10 cellular contexts compared by ENCODE assay signal in genomic region chr10:17233534-17233933, GRCh38. TPM values are rescaled to one million over a fixed set of nuclear protein-coding genes. Genes with fewer than 3 reads are reported as not detected.
DNase-seq lines count a peak whose midpoint lies in the region; ATAC-seq and TF ChIP-seq lines count a peak whose summit lies in the region.
"Had no signal": no experiment of that assay in that cellular context is flagged by ENCODE, and none has a peak within 500 bp of the region (broad histone marks: within the 10 kb centered on the region; RNA-seq: fewer than 3 reads in every experiment).

No MANE protein-coding gene starts in this region.

- H3K9me3 Mint-ChIP-seq in chondrocyte (ENCODE audit: low read depth): no peaks in the 10 kb centered on the region
- H3K9me3 Mint-ChIP-seq in mesothelial cell of epicardium: no peaks in the 10 kb centered on the region

- H3K36me3 Mint-ChIP-seq in chondrocyte (ENCODE audit: low read depth) (peaks cover 67% of the 10 kb centered on the region), mesothelial cell of epicardium (peaks cover 25% of the 10 kb centered on the region)

- no peaks in the 10 kb centered on the region for H3K36me3 ChIP-seq in uterus

- no peak overlapping the region for H3K4me3 ChIP-seq in uterus

- H3K9me3 ChIP-seq in uterus: no peaks in the 10 kb centered on the region

- peak overlapping the region; percentile 100 for H3K27ac ChIP-seq in uterus

- peaks cover 5 to 7% of the 10 kb centered on the region in 2 donors for H3K4me1 ChIP-seq in uterus

- no peak for TF ChIP-seq POLR2A in uterus (IDR thresholded peaks at IDR 0.05)

- H3K4me1 Mint-ChIP-seq in chondrocyte (ENCODE audit: low read depth) (peaks cover 70% of the 10 kb centered on the region), mesothelial cell of epicardium (peaks cover 28% of the 10 kb centered on the region)

- no peak for TF ChIP-seq CTCF in chondrocyte (IDR thresholded peaks at IDR 0.05)
- no peak for TF ChIP-seq CTCF in mesothelial cell of epicardium (IDR thresholded peaks at IDR 0.05; ENCODE audit: unreplicated experiment)
- no peak for TF ChIP-seq CTCF in uterus (IDR thresholded peaks at IDR 0.05)

- peak; percentile 56 for DNase-seq in Right ventricle myocardium superior
- DNase-seq in cardiac septum (ENCODE audit: low spot score): no peak
- DNase-seq in chondrocyte (ENCODE audit: low spot score): no peak
- no peak for DNase-seq in mesothelial cell of epicardium (ENCODE audit: low spot score in 2 of 2, unreplicated experiment in 2 of 2)
- DNase-seq in uterus: peak; percentile 41 to 52
- DNase-seq in HuH-7 (ENCODE audit: low spot score): no peak
- DNase-seq in epidermal melanocyte (ENCODE audit: insufficient read length, low spot score): no peak
- DNase-seq in OCI-M2 (lab: John Stamatoyannopoulos, UW; ENCODE audit: unreplicated experiment): no peak
- DNase-seq: Calu3, cortex of kidney had no signal

- H3K27me3 Mint-ChIP-seq in chondrocyte (ENCODE audit: low read depth) (no peaks in the 10 kb centered on the region), mesothelial cell of epicardium (ENCODE audit: low read depth) (peaks cover 11% of the 10 kb centered on the region)

- no peak for ATAC-seq in Right ventricle myocardium superior (ENCODE audit: poor library complexity)

- H3K4me3 Mint-ChIP-seq in chondrocyte (ENCODE audit: unreplicated experiment): peak overlapping the region; percentile 89
- H3K4me3 Mint-ChIP-seq in mesothelial cell of epicardium: peak overlapping the region; percentile 36

- intact Hi-C loops in Right ventricle myocardium superior (cut with DNase I) (no loop called here), cardiac septum (cut with DNase I) (no loop called here), uterus (cut with DNase I; ENCODE audit: low total_unique reads) (no loop called here)

- H3K27ac Mint-ChIP-seq in chondrocyte (ENCODE audit: unreplicated experiment) (peak overlapping the region; percentile 86), mesothelial cell of epicardium (no peak overlapping the region)

- no peaks in the 10 kb centered on the region for H3K27me3 ChIP-seq in uterus

RNA-seq across cellular contexts. Expression of gene VIM, which starts 5.5 kb away (rescaled TPM):
- total RNA-seq in Right ventricle myocardium superior: 364 TPM
- total RNA-seq in cardiac septum: 368 TPM
- 2,627 to 4,580 TPM (median 4,556 TPM) in 3 replicates for total RNA-seq in chondrocyte
- 1,386 to 1,516 TPM (median 1,481 TPM) in 3 replicates for total RNA-seq in mesothelial cell of epicardium
- 1,000 to 10,000 TPM; 1,892 to 2,495 (median 2,052) TPM for total RNA-seq in uterus

RNA-seq across cellular contexts. Expression of gene TRDMT1, which starts 32.1 kb away (rescaled TPM):
- total RNA-seq in Right ventricle myocardium superior: 4.5 TPM
- 4.2 TPM for total RNA-seq in cardiac septum
- total RNA-seq in chondrocyte: 3.1 to 6.4 TPM (median 4.7 TPM) in 3 replicates
- 8.2 to 12.3 TPM (median 8.6 TPM) in 3 replicates for total RNA-seq in mesothelial cell of epicardium
- total RNA-seq in uterus: 10 to 100 TPM in 3 of 4 donors, 1 to 10 TPM in 1; 2.6 to 25.4 (median 14.8) TPM

Comparison
In these comparisons a context has a peak if more than half of its experiments do, and no peak if none do; other contexts are left out.
1. DNase-seq: peak in Right ventricle myocardium superior (single experiment) and uterus (2 of 2); none in cardiac septum (single experiment), chondrocyte (single experiment), mesothelial cell of epicardium (0 of 2), HuH-7 (single experiment), epidermal melanocyte (single experiment) and OCI-M2 (single experiment).